17 cellular contexts compared by ENCODE assay signal in the genomic region with DNA sequence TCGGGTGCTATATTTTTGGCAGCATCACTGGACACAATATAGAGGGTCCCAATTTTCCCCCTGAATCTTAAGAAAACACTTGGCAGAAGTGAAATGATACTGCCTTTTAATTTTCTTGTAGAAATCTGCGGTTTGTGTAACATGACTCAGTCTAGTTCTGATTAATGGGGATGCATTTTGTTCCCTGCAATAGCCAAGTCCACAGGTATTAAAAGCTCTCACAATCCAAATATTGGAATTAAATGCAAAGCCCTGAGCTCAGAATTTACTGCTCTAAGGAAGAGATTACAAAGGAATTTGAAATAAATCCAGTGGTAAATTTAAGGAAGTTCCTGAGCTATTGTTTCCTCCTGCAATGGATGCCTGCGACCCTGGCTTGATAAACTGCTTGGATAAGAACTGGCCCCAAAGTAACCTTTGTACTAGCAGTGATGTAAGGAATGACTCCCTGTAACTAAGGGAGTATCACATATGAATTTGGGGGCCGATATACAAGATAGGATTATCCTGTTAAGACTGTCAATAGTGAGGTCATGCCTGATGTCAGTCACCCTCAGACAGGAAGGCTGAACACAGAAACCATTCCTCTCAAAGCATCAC.
DNase-seq lines count a peak whose midpoint lies in the region; TF ChIP-seq lines count a peak whose summit lies in the region.
"Had no signal": no experiment of that assay in that cellular context is flagged by ENCODE, and none has a peak within 500 bp of the region (broad histone marks: within the 10 kb centered on the region; RNA-seq: fewer than 3 reads in every experiment).

No MANE protein-coding gene starts in this region.

- H3K9me3 ChIP-seq in spleen, result peaks cover 0 to 17% (median 5%) of the 10 kb centered on the region in 8 donors

- 31 to 50% (median 42%) methylated on average over 4 of the region's 4 CpGs for WGBS in spleen, 5 donors

- DNase-seq in NCI-H226 (peak; percentile 92), astrocyte of the cerebellum (ENCODE audit: low read depth) (peak; percentile 29), fibroblast of pulmonary artery (ENCODE audit: low read depth) (peak; percentile 53), spleen (no peak), GM10266 (ENCODE audit: extremely low spot score) (no peak), DMS79 treated with DMSO at 0.1 percent for 48 hours (lab: John Stamatoyannopoulos, UW) (no peak), NCI-H510A treated with DMSO at 0.1 percent for 48 hours (lab: John Stamatoyannopoulos, UW) (no peak)
- DNase-seq: CD4-positive, alpha-beta memory T cell; GF-D8; GOT3; IMR-90; Kasumi-1; NCI-H1417 treated with DMSO at 0.1 percent for 48 hours; NCI-H2029; NCI-H2171 treated with DMSO at 0.1 percent for 48 hours; NCI-H524; RPMI8226 had no signal

- TF ChIP-seq CTCF in astrocyte of the cerebellum (IDR thresholded peaks at IDR 0.05; ENCODE audit: low read depth, low read length, missing control alignments), result no peak
- TF ChIP-seq CTCF in fibroblast of pulmonary artery (IDR thresholded peaks at IDR 0.05; ENCODE audit: low read length, missing control alignments), result no peak
- no peak for TF ChIP-seq CTCF in spleen (IDR thresholded peaks at IDR 0.05 in 8 of 11, conservative IDR thresholded peaks at IDR 0.05 in 3 of 11)
- no peak for TF ChIP-seq CTCF in GM10266 (IDR thresholded peaks at IDR 0.05; ENCODE audit: control insufficient read depth, insufficient read depth, low read depth, missing control alignments)

- peak overlapping the region; percentile 9 to 79 (median 54) for H3K27ac ChIP-seq in spleen

- intact Hi-C loops in spleen (cut with DNase I; ENCODE audit: low total_unique reads), result no loop called here

- H3K4me1 ChIP-seq in spleen, result peaks cover 0 to 15% (median 0%) of the 10 kb centered on the region in 6 donors

- no peaks in the 10 kb centered on the region for H3K36me3 ChIP-seq in spleen

- TF ChIP-seq POLR2A in spleen (IDR thresholded peaks at IDR 0.05), result no peak

- no peaks in the 10 kb centered on the region for H3K27me3 ChIP-seq in spleen (replicated peaks in 1 of 7)

- H3K4me3 ChIP-seq in astrocyte of the cerebellum (ENCODE audit: low read depth, low read length) (no peak overlapping the region), fibroblast of pulmonary artery (replicated peaks; ENCODE audit: low read depth, low read length) (no peak overlapping the region), spleen (no peak overlapping the region)

- in situ Hi-C loops in astrocyte of the cerebellum (cut with HindIII; ENCODE audit: low sequenced_read_pairs), result no loop called here

Comparison
In these comparisons a context has a peak if more than half of its experiments do, and no peak if none do; other contexts are left out.
1. DNase-seq: peak in NCI-H226 (single experiment), astrocyte of the cerebellum (single experiment) and fibroblast of pulmonary artery (single experiment); none in spleen (single experiment), GM10266 (single experiment), DMS79 treated with DMSO at 0.1 percent for 48 hours (single experiment) and NCI-H510A treated with DMSO at 0.1 percent for 48 hours (single experiment).